ENCODE assay signal across 18 cellular contexts in genomic region chr2:797556-797955, GRCh38.
"Had no signal": no experiment of that assay in that cellular context is flagged by ENCODE, and none has a peak within 500 bp of the region (broad histone marks: within the 10 kb centered on the region; RNA-seq: fewer than 3 reads in every experiment).

No MANE protein-coding gene starts in this region.

- H3K4me2 ChIP-seq: hepatocyte had no signal

- DNase-seq: cortex of kidney; dorsolateral prefrontal cortex; effector CD8-positive, alpha-beta T cell; foreskin melanocyte; mammary epithelial cell; naive thymus-derived CD4-positive, alpha-beta T cell; occipital lobe; pancreas; stimulated activated CD4-positive, alpha-beta T cell treated with anti-CD3 and anti-CD28 coated beads, Interleukin-2, amount 100 ng/mL, for 24 hours; stimulated activated naive CD4-positive, alpha-beta T cell; substantia nigra; transverse colon had no signal

- H3K27ac ChIP-seq: dorsolateral prefrontal cortex, hepatocyte, pancreas, prostate gland, stomach, thoracic aorta, transverse colon had no signal

- H3K36me3 ChIP-seq: pancreas, prostate gland, stomach, thoracic aorta, transverse colon had no signal

- H3K4me1 ChIP-seq: pancreas, prostate gland, stomach, transverse colon had no signal

- H3K27me3 ChIP-seq: hepatocyte, pancreas, transverse colon had no signal

- H3K4me3 ChIP-seq: dorsolateral prefrontal cortex, hepatocyte, pancreas, prostate gland, stomach, thoracic aorta, transverse colon had no signal

- H3K9me3 Mint-ChIP-seq: naive thymus-derived CD4-positive, alpha-beta T cell; neural crest cell had no signal

- H3K27me3 Mint-ChIP-seq: naive thymus-derived CD4-positive, alpha-beta T cell had no signal

- ATAC-seq: pancreas, sciatic nerve had no signal

- H3K4me1 Mint-ChIP-seq: naive thymus-derived CD4-positive, alpha-beta T cell; neural crest cell had no signal

- H3K4me3 Mint-ChIP-seq: naive thymus-derived CD4-positive, alpha-beta T cell; neural crest cell had no signal

- H3K27ac Mint-ChIP-seq: naive thymus-derived CD4-positive, alpha-beta T cell had no signal

- H2AFZ ChIP-seq: hepatocyte had no signal

- H3K36me3 Mint-ChIP-seq: naive thymus-derived CD4-positive, alpha-beta T cell had no signal

- H3K79me2 ChIP-seq: hepatocyte had no signal
